Comparison of ENCODE assay signal across 19 cellular contexts in the genomic region with DNA sequence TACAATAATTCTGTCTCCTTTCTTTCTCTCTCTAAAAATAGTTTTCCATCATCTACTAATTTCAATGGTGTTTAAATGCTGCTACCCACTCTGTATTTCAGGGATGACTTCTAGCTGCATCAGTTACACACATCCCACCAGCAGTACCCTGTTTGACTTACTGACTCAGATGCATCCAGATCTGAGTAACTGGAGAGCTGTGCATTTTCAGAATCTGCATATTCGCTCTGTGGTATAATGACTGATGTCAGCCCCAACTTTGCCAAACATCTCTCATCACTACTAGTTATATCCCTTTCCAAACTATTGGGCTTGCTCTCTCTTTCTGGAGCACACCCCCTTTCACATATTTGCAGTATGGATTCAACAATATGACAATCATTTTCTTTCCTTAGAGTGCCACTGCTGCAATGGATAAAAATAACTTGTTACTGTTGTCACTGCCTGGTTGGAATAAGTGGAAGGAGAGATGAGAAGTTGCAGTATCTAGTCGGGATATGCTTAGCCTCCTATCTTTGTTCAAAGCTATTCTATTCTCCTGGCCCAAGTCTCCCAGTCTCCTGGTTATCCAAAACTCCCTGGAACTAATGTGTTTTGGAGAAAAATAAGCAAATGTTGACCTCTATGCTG. TPM values are rescaled to one million over a fixed set of nuclear protein-coding genes. Genes with fewer than 3 reads are reported as not detected.
DNase-seq lines count a peak whose midpoint lies in the region; ATAC-seq and TF ChIP-seq lines count a peak whose summit lies in the region.
"Had no signal": no experiment of that assay in that cellular context is flagged by ENCODE, and none has a peak within 500 bp of the region (broad histone marks: within the 10 kb centered on the region; RNA-seq: fewer than 3 reads in every experiment).

No MANE protein-coding gene starts in this region.

- H3K36me3 Mint-ChIP-seq in nephron progenitor cell (ENCODE audit: low read depth), result no peaks in the 10 kb centered on the region
- H3K36me3 Mint-ChIP-seq: CD4-positive, alpha-beta memory T cell had no signal

- H3K4me3 Mint-ChIP-seq in nephron progenitor cell, result peak overlapping the region; percentile 93
- H3K4me3 Mint-ChIP-seq: CD4-positive, alpha-beta memory T cell had no signal

- H3K27ac ChIP-seq in smooth muscle cell (ENCODE audit: low read depth), result peak overlapping the region; percentile 31
- H3K27ac ChIP-seq in left lung, result no peak overlapping the region
- H3K27ac ChIP-seq in right cardiac atrium (ENCODE audit: low read length), result no peak overlapping the region

- no peak overlapping the region for H2AFZ ChIP-seq in smooth muscle cell (ENCODE audit: low read depth)

- H3K27me3 Mint-ChIP-seq in nephron progenitor cell (ENCODE audit: low read depth, poor library complexity), result peaks cover 3% of the 10 kb centered on the region

- H3K4me3 ChIP-seq in smooth muscle cell, result no peak overlapping the region
- H3K4me3 ChIP-seq in left lung, result no peak overlapping the region
- H3K4me3 ChIP-seq in right cardiac atrium (ENCODE audit: low read length), result no peak overlapping the region
- H3K4me3 ChIP-seq: HAP-1 had no signal

- peaks cover 7% of the 10 kb centered on the region for H3K4me1 ChIP-seq in smooth muscle cell (ENCODE audit: low read depth)
- peaks cover 6 to 20% of the 10 kb centered on the region in 2 donors for H3K4me1 ChIP-seq in left lung
- no peaks in the 10 kb centered on the region for H3K4me1 ChIP-seq in right cardiac atrium (ENCODE audit: control insufficient read depth, insufficient read depth, low read length)
- H3K4me1 ChIP-seq: HAP-1 had no signal

- H3K36me3 ChIP-seq in smooth muscle cell (ENCODE audit: low read depth) (no peaks in the 10 kb centered on the region), left lung (no peaks in the 10 kb centered on the region)
- H3K36me3 ChIP-seq: HAP-1 had no signal

- intact Hi-C loops in left lung (cut with DNase I), result no loop called here
- intact Hi-C loops in right cardiac atrium (cut with DNase I), result no loop called here

- H3F3A ChIP-seq in smooth muscle cell (ENCODE audit: low read depth), result no peaks in the 10 kb centered on the region

- H3K4me2 ChIP-seq in smooth muscle cell, result peak overlapping the region; percentile 92
- H3K4me2 ChIP-seq: SK-N-SH had no signal

- no peaks in the 10 kb centered on the region for H3K9me3 Mint-ChIP-seq in nephron progenitor cell
- H3K9me3 Mint-ChIP-seq: CD4-positive, alpha-beta memory T cell had no signal

- no peaks in the 10 kb centered on the region for H4K20me1 ChIP-seq in smooth muscle cell (ENCODE audit: low read depth)

- no peaks in the 10 kb centered on the region for H3K9me3 ChIP-seq in smooth muscle cell (replicated peaks; ENCODE audit: low read depth)
- H3K9me3 ChIP-seq in left lung, result no peaks in the 10 kb centered on the region
- no peaks in the 10 kb centered on the region for H3K9me3 ChIP-seq in right cardiac atrium (ENCODE audit: control insufficient read depth, low read length)
- H3K9me3 ChIP-seq: HAP-1, SK-N-SH had no signal

- H3K27me3 ChIP-seq in smooth muscle cell (ENCODE audit: low read depth) (peaks cover 5% of the 10 kb centered on the region), left lung (peaks cover 14 to 54% of the 10 kb centered on the region in 2 donors), right cardiac atrium (ENCODE audit: control insufficient read depth, insufficient read depth) (no peaks in the 10 kb centered on the region)

- peak; percentile 21 for DNase-seq in HCEC 1CT
- peak; percentile 24 for DNase-seq in amniotic epithelial cell (ENCODE audit: low read depth)
- no peak for DNase-seq in nephron progenitor cell
- no peak for DNase-seq in smooth muscle cell (lab: John Stamatoyannopoulos, UW; ENCODE audit: unreplicated experiment)
- no peak for DNase-seq in left lung
- no peak for DNase-seq in right cardiac atrium
- DNase-seq in occipital lobe (lab: John Stamatoyannopoulos, UW), result no peak
- DNase-seq: Calu3; CD4-positive, alpha-beta memory T cell; DMS53; KBM-7; NCI-H1436; NCI-H2081; NCI-H510A treated with DMSO at 0.1 percent for 48 hours; SK-N-SH had no signal

- H3K4me1 Mint-ChIP-seq in nephron progenitor cell, result peaks cover 51% of the 10 kb centered on the region

- H3K9ac ChIP-seq in smooth muscle cell (ENCODE audit: low read depth), result no peak overlapping the region
- H3K9ac ChIP-seq: SK-N-SH had no signal

- no peak overlapping the region for H3K27ac Mint-ChIP-seq in nephron progenitor cell
- H3K27ac Mint-ChIP-seq: CD4-positive, alpha-beta memory T cell had no signal

- TF ChIP-seq CTCF in nephron progenitor cell (IDR thresholded peaks at IDR 0.05) (no peak), smooth muscle cell (IDR thresholded peaks at IDR 0.05; ENCODE audit: borderline replicate concordance, insufficient read depth, poor library complexity, severe bottlenecking) (no peak), left lung (IDR thresholded peaks at IDR 0.05) (no peak)

- 24% methylated on average over 2 of the region's 2 CpGs for WGBS in smooth muscle cell (ENCODE audit: low lambda C conversion rate)
- 47% methylated on average over 2 of the region's 2 CpGs for WGBS in right cardiac atrium

- no peak for ATAC-seq in HG03342 (IDR thresholded peaks at IDR 0.05; ENCODE audit: unreplicated experiment)
- ATAC-seq in left lung, result no peak
- no peak for ATAC-seq in right cardiac atrium

- H3K79me2 ChIP-seq in smooth muscle cell (ENCODE audit: low read depth), result peaks cover 15% of the 10 kb centered on the region

RNA-seq across cellular contexts. Expression of a gene that starts 3.3 kb away (rescaled TPM):
- 21.7 and 28.8 TPM in 2 replicates for total RNA-seq in smooth muscle cell
- 70.1 and 74.5 TPM in 2 replicates for polyA plus RNA-seq in smooth muscle cell
- total RNA-seq in left lung, result 10 to 100 TPM in 1 of 2 donors, 1 to 10 TPM in 1; 4.9 to 12.9 TPM
- total RNA-seq in right cardiac atrium, result under 1 TPM; 0.34 to 0.82 (median 0.71) TPM
- polyA plus RNA-seq in right cardiac atrium, result 1.3 TPM
- total RNA-seq in occipital lobe, result 44.1 TPM
- total RNA-seq: Calu3; CD4-positive, alpha-beta memory T cell had no signal
- polyA plus RNA-seq: AG04450; BJ; CD4-positive, alpha-beta memory T cell; SK-N-SH had no signal

Comparison
In these comparisons a context has a peak if more than half of its experiments do, and no peak if none do; other contexts are left out.
1. DNase-seq: peak in HCEC 1CT (single experiment) and amniotic epithelial cell (single experiment); none in nephron progenitor cell (single experiment), smooth muscle cell (single experiment), left lung (0 of 2), right cardiac atrium (0 of 3) and occipital lobe (single experiment).